In genomic region chr14:104146651-104147345, GRCh38 we compare ENCODE assay signal across 25 cellular contexts. TPM values are rescaled to one million over a fixed set of nuclear protein-coding genes. Genes with fewer than 3 reads are reported as not detected.
DNase-seq lines count a peak whose midpoint lies in the region; ATAC-seq, FAIRE-seq and TF ChIP-seq lines count a peak whose summit lies in the region.
"Had no signal": no experiment of that assay in that cellular context is flagged by ENCODE, and none has a peak within 500 bp of the region (broad histone marks: within the 10 kb centered on the region; RNA-seq: fewer than 3 reads in every experiment).

No MANE protein-coding gene starts in this region.

- no peak overlapping the region for H3K4me3 Mint-ChIP-seq in WTC11
- H3K4me3 Mint-ChIP-seq: CD14-positive monocyte; naive thymus-derived CD4-positive, alpha-beta T cell; stimulated activated naive CD8-positive, alpha-beta T cell treated with anti-CD3 and anti-CD28 coated beads, Interleukin-15, Interleukin-2, amounts not matched to agents 100 ng/mL and 50 ng/mL, for 24 hours had no signal

- H3K4me3 ChIP-seq in kidney (ENCODE audit: low read length in 2 of 2), result no peak overlapping the region
- H3K4me3 ChIP-seq: body of pancreas, SK-N-MC had no signal

- no peaks in the 10 kb centered on the region for H3K9me3 Mint-ChIP-seq in WTC11
- H3K9me3 Mint-ChIP-seq: naive thymus-derived CD4-positive, alpha-beta T cell; stimulated activated naive CD8-positive, alpha-beta T cell treated with anti-CD3 and anti-CD28 coated beads, Interleukin-15, Interleukin-2, amounts not matched to agents 100 ng/mL and 50 ng/mL, for 24 hours had no signal

- intact Hi-C loops in kidney (cut with DNase I), result no loop called here
- intact Hi-C loops in posterior vena cava (cut with DNase I), result no loop called here

- H3K4me1 Mint-ChIP-seq in WTC11, result peaks cover 42% of the 10 kb centered on the region
- H3K4me1 Mint-ChIP-seq: CD14-positive monocyte; naive thymus-derived CD4-positive, alpha-beta T cell had no signal

- no peak overlapping the region for H3K9ac ChIP-seq in kidney (ENCODE audit: low read length in 2 of 2)
- H3K9ac ChIP-seq: parathyroid adenoma had no signal

- no peak for ATAC-seq in activated CD4-positive, CD25-positive, alpha-beta regulatory T cell treated with anti-CD3 and anti-CD28 coated beads, Interleukin-2, amount 50 U/mL, for 24 hours
- ATAC-seq in WTC11, result no peak
- no peak for ATAC-seq in GM18870 (IDR thresholded peaks at IDR 0.05; ENCODE audit: unreplicated experiment)
- ATAC-seq: body of pancreas; naive thymus-derived CD4-positive, alpha-beta T cell had no signal

- H3K36me3 ChIP-seq in kidney (ENCODE audit: control insufficient read depth in 1 of 2, insufficient read depth in 2 of 2, low read length in 2 of 2), result no peaks in the 10 kb centered on the region

- FAIRE-seq in kidney (lab: Jason Lieb, UNC), result no peak
- FAIRE-seq: GM18507, TTC549 had no signal

- TF ChIP-seq CTCF in WTC11 (IDR thresholded peaks at IDR 0.05), result no peak
- no peak for TF ChIP-seq CTCF in kidney (IDR thresholded peaks at IDR 0.05; ENCODE audit: borderline replicate concordance, extremely low read depth, insufficient read depth)

- POLR2A ChIA-PET in WTC11 (lab: Charles Lee), result no interaction called here
- POLR2A ChIA-PET in HEK293T (lab: Yijun Ruan, JAX), result no interaction called here

- H3K36me3 Mint-ChIP-seq in WTC11, result no peaks in the 10 kb centered on the region
- H3K36me3 Mint-ChIP-seq: CD14-positive monocyte; naive thymus-derived CD4-positive, alpha-beta T cell had no signal

- H3K27ac Mint-ChIP-seq in WTC11, result no peak overlapping the region
- H3K27ac Mint-ChIP-seq: CD14-positive monocyte; naive thymus-derived CD4-positive, alpha-beta T cell; stimulated activated naive CD8-positive, alpha-beta T cell treated with anti-CD3 and anti-CD28 coated beads, Interleukin-15, Interleukin-2, amounts not matched to agents 100 ng/mL and 50 ng/mL, for 24 hours had no signal

- CTCF ChIA-PET in WTC11 (lab: Charles Lee) (interaction anchor here (0.6 to 1.6 kb wide), 4 partner anchors 9 to 223 kb away, joined by 3 to 8 read pairs (median 3); no protein-coding TSS in a partner anchor), HEK293T (lab: Yijun Ruan, JAX) (no interaction called here)

- peaks cover 0 to 5% of the 10 kb centered on the region in 2 donors for H3K4me1 ChIP-seq in kidney (ENCODE audit: control insufficient read depth in 1 of 2, insufficient read depth in 1 of 2, low read depth in 1 of 2, low read length in 2 of 2)
- H3K4me1 ChIP-seq: parathyroid adenoma had no signal

- no peaks in the 10 kb centered on the region for H3K27me3 Mint-ChIP-seq in WTC11 (ENCODE audit: low read depth)
- H3K27me3 Mint-ChIP-seq: stimulated activated naive CD8-positive, alpha-beta T cell treated with anti-CD3 and anti-CD28 coated beads, Interleukin-15, Interleukin-2, amounts not matched to agents 100 ng/mL and 50 ng/mL, for 24 hours had no signal

- no peak overlapping the region for H3K27ac ChIP-seq in kidney (ENCODE audit: low read depth in 2 of 2, low read length in 2 of 2)
- H3K27ac ChIP-seq: 22Rv1, body of pancreas, parathyroid adenoma, SK-N-MC had no signal

- no peaks in the 10 kb centered on the region for H3K9me3 ChIP-seq in kidney (ENCODE audit: control insufficient read depth in 1 of 2, low read length in 2 of 2)
- H3K9me3 ChIP-seq: body of pancreas had no signal

- peak; percentile 21 for DNase-seq in activated CD4-positive, CD25-positive, alpha-beta regulatory T cell treated with anti-CD3 and anti-CD28 coated beads, Interleukin-2, amount 50 U/mL, for 72 hours
- peak; percentile 8 for DNase-seq in WTC11 (ENCODE audit: low spot score)
- peak; percentile 71 for DNase-seq in kidney
- peak; percentile 76 for DNase-seq in posterior vena cava (ENCODE audit: low spot score)
- DNase-seq in COR-L47 (lab: John Stamatoyannopoulos, UW), result no peak
- DNase-seq in HEK293T (ENCODE audit: extremely low spot score), result no peak
- DNase-seq: activated gamma-delta T cell, KG1, MM.1S, NCI-H1417, NCI-H2081 treated with DMSO at 0.1 percent for 48 hours, NCI-H345, NCI-H82 had no signal

TF ChIP-seq in WTC11, 78 proteins besides CTCF, POLR2A, EP300 and RAD21 (continues in another document):
- TF ChIP-seq, protein P1, sequence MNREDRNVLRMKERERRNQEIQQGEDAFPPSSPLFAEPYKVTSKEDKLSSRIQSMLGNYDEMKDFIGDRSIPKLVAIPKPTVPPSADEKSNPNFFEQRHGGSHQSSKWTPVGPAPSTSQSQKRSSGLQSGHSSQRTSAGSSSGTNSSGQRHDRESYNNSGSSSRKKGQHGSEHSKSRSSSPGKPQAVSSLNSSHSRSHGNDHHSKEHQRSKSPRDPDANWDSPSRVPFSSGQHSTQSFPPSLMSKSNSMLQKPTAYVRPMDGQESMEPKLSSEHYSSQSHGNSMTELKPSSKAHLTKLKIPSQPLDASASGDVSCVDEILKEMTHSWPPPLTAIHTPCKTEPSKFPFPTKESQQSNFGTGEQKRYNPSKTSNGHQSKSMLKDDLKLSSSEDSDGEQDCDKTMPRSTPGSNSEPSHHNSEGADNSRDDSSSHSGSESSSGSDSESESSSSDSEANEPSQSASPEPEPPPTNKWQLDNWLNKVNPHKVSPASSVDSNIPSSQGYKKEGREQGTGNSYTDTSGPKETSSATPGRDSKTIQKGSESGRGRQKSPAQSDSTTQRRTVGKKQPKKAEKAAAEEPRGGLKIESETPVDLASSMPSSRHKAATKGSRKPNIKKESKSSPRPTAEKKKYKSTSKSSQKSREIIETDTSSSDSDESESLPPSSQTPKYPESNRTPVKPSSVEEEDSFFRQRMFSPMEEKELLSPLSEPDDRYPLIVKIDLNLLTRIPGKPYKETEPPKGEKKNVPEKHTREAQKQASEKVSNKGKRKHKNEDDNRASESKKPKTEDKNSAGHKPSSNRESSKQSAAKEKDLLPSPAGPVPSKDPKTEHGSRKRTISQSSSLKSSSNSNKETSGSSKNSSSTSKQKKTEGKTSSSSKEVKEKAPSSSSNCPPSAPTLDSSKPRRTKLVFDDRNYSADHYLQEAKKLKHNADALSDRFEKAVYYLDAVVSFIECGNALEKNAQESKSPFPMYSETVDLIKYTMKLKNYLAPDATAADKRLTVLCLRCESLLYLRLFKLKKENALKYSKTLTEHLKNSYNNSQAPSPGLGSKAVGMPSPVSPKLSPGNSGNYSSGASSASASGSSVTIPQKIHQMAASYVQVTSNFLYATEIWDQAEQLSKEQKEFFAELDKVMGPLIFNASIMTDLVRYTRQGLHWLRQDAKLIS (CRISPR knock-in tag; IDR thresholded peaks at IDR 0.05; ENCODE audit: borderline replicate concordance), result no peak
- TF ChIP-seq, protein P2, sequence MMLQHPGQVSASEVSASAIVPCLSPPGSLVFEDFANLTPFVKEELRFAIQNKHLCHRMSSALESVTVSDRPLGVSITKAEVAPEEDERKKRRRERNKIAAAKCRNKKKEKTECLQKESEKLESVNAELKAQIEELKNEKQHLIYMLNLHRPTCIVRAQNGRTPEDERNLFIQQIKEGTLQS (CRISPR knock-in tag; conservative IDR thresholded peaks at IDR 0.05), result no peak
- TF ChIP-seq JUN (CRISPR knock-in tag; IDR thresholded peaks at IDR 0.05), result no peak

TF ChIP-seq in HEK293T, 16 proteins besides CTCF, POLR2A, EP300 and RAD21:
- TF ChIP-seq SP1 (IDR thresholded peaks at IDR 0.05) (no peak), ELF4 (IDR thresholded peaks at IDR 0.05) (no peak), CTBP1 (IDR thresholded peaks at IDR 0.05; ENCODE audit: borderline replicate concordance) (no peak), BHLHE40 (IDR thresholded peaks at IDR 0.05; ENCODE audit: borderline replicate concordance) (no peak), FOXM1 (IDR thresholded peaks at IDR 0.05; ENCODE audit: borderline replicate concordance) (no peak), TARDBP (IDR thresholded peaks at IDR 0.05) (no peak), ARNT (IDR thresholded peaks at IDR 0.05) (no peak), HDGF (IDR thresholded peaks at IDR 0.05; ENCODE audit: borderline replicate concordance) (no peak), SUZ12 (IDR thresholded peaks at IDR 0.05) (no peak), LEF1 (IDR thresholded peaks at IDR 0.05; ENCODE audit: borderline replicate concordance) (no peak), L3MBTL2 (conservative IDR thresholded peaks at IDR 0.05) (no peak), FOXK2 (IDR thresholded peaks at IDR 0.05) (no peak), FOXA1 (IDR thresholded peaks at IDR 0.05) (no peak), NFRKB (IDR thresholded peaks at IDR 0.05) (no peak)
- TF ChIP-seq, protein P3, sequence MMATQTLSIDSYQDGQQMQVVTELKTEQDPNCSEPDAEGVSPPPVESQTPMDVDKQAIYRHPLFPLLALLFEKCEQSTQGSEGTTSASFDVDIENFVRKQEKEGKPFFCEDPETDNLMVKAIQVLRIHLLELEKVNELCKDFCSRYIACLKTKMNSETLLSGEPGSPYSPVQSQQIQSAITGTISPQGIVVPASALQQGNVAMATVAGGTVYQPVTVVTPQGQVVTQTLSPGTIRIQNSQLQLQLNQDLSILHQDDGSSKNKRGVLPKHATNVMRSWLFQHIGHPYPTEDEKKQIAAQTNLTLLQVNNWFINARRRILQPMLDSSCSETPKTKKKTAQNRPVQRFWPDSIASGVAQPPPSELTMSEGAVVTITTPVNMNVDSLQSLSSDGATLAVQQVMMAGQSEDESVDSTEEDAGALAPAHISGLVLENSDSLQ (IDR thresholded peaks at IDR 0.05), result no peak

RNA-seq across cellular contexts. Expression of gene KIF26A, which starts 8.4 kb away (rescaled TPM):
- 36.4 to 53.4 TPM (median 39.5 TPM) in 3 replicates for total RNA-seq in WTC11 (2021)
- 12.3 TPM for total RNA-seq in kidney
- 2.3 TPM for polyA plus RNA-seq in kidney (ENCODE audit: insufficient read depth, low read depth, low replicate concordance)
- 1 to 10 TPM; 5.0 to 6.9 TPM for total RNA-seq in posterior vena cava
- total RNA-seq: RPMI7951 had no signal
- polyA plus RNA-seq: CD14-positive monocyte; naive thymus-derived CD4-positive, alpha-beta T cell had no signal

Comparison
In these comparisons a context has a peak if more than half of its experiments do, and no peak if none do; other contexts are left out.
1. DNase-seq: peak in activated CD4-positive, CD25-positive, alpha-beta regulatory T cell treated with anti-CD3 and anti-CD28 coated beads, Interleukin-2, amount 50 U/mL, for 72 hours (single experiment), WTC11 (single experiment), kidney (single experiment) and posterior vena cava (single experiment); none in COR-L47 (single experiment) and HEK293T (single experiment).